Comparison of ENCODE assay signal across 8 cellular contexts in genomic region chr14:61761557-61761956, GRCh38. TPM values are rescaled to one million over a fixed set of nuclear protein-coding genes. Genes with fewer than 3 reads are reported as not detected.
DNase-seq lines count a peak whose midpoint lies in the region; ATAC-seq and TF ChIP-seq lines count a peak whose summit lies in the region.

No MANE protein-coding gene starts in this region.

- H3K4me3 ChIP-seq in RWPE2 (ENCODE audit: severe bottlenecking) (peak overlapping the region; percentile 43), ovary (peak overlapping the region; percentile 82)

- peaks cover 14% of the 10 kb centered on the region for H3K4me1 ChIP-seq in RWPE2 (ENCODE audit: insufficient read depth, poor library complexity, severe bottlenecking)
- peaks cover 1% of the 10 kb centered on the region for H3K4me1 ChIP-seq in ovary (ENCODE audit: insufficient read depth)

- peak overlapping the region; percentile 60 for H3K27ac ChIP-seq in RWPE2 (ENCODE audit: poor library complexity, severe bottlenecking)
- peak overlapping the region in 1 of 2 donors; percentile 83 for H3K27ac ChIP-seq in ovary

- peaks cover 26% of the 10 kb centered on the region for H3K36me3 ChIP-seq in RWPE2 (ENCODE audit: low read depth)
- H3K36me3 ChIP-seq in ovary, result no peaks in the 10 kb centered on the region

- no peak for TF ChIP-seq POLR2A in ovary (IDR thresholded peaks at IDR 0.05)

- no peaks in the 10 kb centered on the region for H3K9me3 Mint-ChIP-seq in activated CD4-positive, alpha-beta T cell treated with anti-CD3 and anti-CD28 coated beads, Interleukin-2, amount 10 ng/mL, durations not matched to agents 7 days and 5 days

- H3K27me3 ChIP-seq in RWPE2 (ENCODE audit: insufficient read depth, poor library complexity, severe bottlenecking) (no peaks in the 10 kb centered on the region), ovary (no peaks in the 10 kb centered on the region)

- peak overlapping the region; percentile 98 for H3K27ac Mint-ChIP-seq in activated CD4-positive, alpha-beta T cell treated with anti-CD3 and anti-CD28 coated beads, Interleukin-2, amount 10 ng/mL, durations not matched to agents 7 days and 5 days

- H3K27me3 Mint-ChIP-seq in activated CD4-positive, alpha-beta T cell treated with anti-CD3 and anti-CD28 coated beads, Interleukin-2, amount 10 ng/mL, durations not matched to agents 7 days and 5 days, result peaks cover 1% of the 10 kb centered on the region

- no peak for DNase-seq in activated CD4-positive, alpha-beta T cell treated with anti-CD3 and anti-CD28 coated beads, Interleukin-2, amount 10 ng/mL, durations not matched to agents 7 days and 5 days
- DNase-seq in activated CD4-positive, alpha-beta T cell treated with anti-CD3 and anti-CD28 coated beads, Interleukin-2, amount 50 U/mL, for 1 hour, result no peak
- DNase-seq in RWPE2 (ENCODE audit: low spot score) (no peak), ovary (no peak), pons (ENCODE audit: low spot score) (no peak), NCI-H82 treated with DMSO at 0.1 percent for 48 hours (lab: John Stamatoyannopoulos, UW; ENCODE audit: unreplicated experiment) (no peak), hippocampal formation (lab: John Stamatoyannopoulos, UW) (no peak)

- no peak for TF ChIP-seq EP300 in ovary (IDR thresholded peaks at IDR 0.05)

- H3K36me3 Mint-ChIP-seq in activated CD4-positive, alpha-beta T cell treated with anti-CD3 and anti-CD28 coated beads, Interleukin-2, amount 10 ng/mL, durations not matched to agents 7 days and 5 days (ENCODE audit: low read depth), result peaks cover 3% of the 10 kb centered on the region

- peak overlapping the region; percentile 98 for H3K4me3 Mint-ChIP-seq in activated CD4-positive, alpha-beta T cell treated with anti-CD3 and anti-CD28 coated beads, Interleukin-2, amount 10 ng/mL, durations not matched to agents 7 days and 5 days

- H3K4me1 Mint-ChIP-seq in activated CD4-positive, alpha-beta T cell treated with anti-CD3 and anti-CD28 coated beads, Interleukin-2, amount 10 ng/mL, durations not matched to agents 7 days and 5 days, result peaks cover 49% of the 10 kb centered on the region

- intact Hi-C loops in ovary (cut with DNase I), result no loop called here

- TF ChIP-seq CTCF in RWPE2 (IDR thresholded peaks at IDR 0.05; ENCODE audit: poor library complexity, severe bottlenecking) (peak; percentile 32), ovary (IDR thresholded peaks at IDR 0.05) (no peak)

- POLR2A ChIA-PET in activated CD4-positive, alpha-beta T cell treated with anti-CD3 and anti-CD28 coated beads, Interleukin-2, amount 10 ng/mL, durations not matched to agents 7 days and 5 days (lab: Charles Lee), result interaction anchor here (0.6 to 1.0 kb wide), 3 partner anchors 12 to 66 kb away, joined by 3 to 6 read pairs (median 6); partner anchors contain the start of gene HIF1A

- 33 to 42% (median 38%) methylated on average over 5 of the region's 5 CpGs for WGBS in ovary, 3 donors

- peak; percentile 0; the same call in 1 of the 3 replicates for ATAC-seq in RWPE2 (ENCODE audit: low read depth)
- peak; percentile 5 for ATAC-seq in esophagus mucosa

- H3K9me3 ChIP-seq in RWPE2 (ENCODE audit: severe bottlenecking), result no peaks in the 10 kb centered on the region
- H3K9me3 ChIP-seq in ovary, result no peaks in the 10 kb centered on the region

- CTCF ChIA-PET in activated CD4-positive, alpha-beta T cell treated with anti-CD3 and anti-CD28 coated beads, Interleukin-2, amount 10 ng/mL, durations not matched to agents 7 days and 5 days (lab: Charles Lee), result interaction anchor here (1.0 to 3.3 kb wide), 7 partner anchors 11 to 76 kb away, joined by 3 to 24 read pairs (median 3); no protein-coding TSS in a partner anchor

RNA-seq across cellular contexts. Expression of gene SNAPC1, which starts 0.7 kb away (rescaled TPM):
- 1 to 10 TPM; 5.2 to 5.5 TPM for total RNA-seq in activated CD4-positive, alpha-beta T cell treated with anti-CD3 and anti-CD28 coated beads, Interleukin-2, amount 10 ng/mL, durations not matched to agents 7 days and 5 days
- 3.8 TPM for total RNA-seq in esophagus mucosa
- 10 to 100 TPM in 1 of 7 donors, 1 to 10 TPM in 6; 4.5 to 11.9 (median 6.4) TPM for total RNA-seq in ovary
- polyA plus RNA-seq in ovary, result 1 to 10 TPM; 5.2 to 5.9 TPM

RNA-seq across cellular contexts. Expression of gene SYT16, which starts 50.9 kb away (rescaled TPM):
- not detected for total RNA-seq in activated CD4-positive, alpha-beta T cell treated with anti-CD3 and anti-CD28 coated beads, Interleukin-2, amount 10 ng/mL, durations not matched to agents 7 days and 5 days
- total RNA-seq in esophagus mucosa (0.12 TPM), ovary (under 1 TPM in 3 of 7 donors, not detected in 4; 0.11 to 0.51 (median 0.30) TPM)
- under 1 TPM; 0.05 to 0.06 TPM for polyA plus RNA-seq in ovary
